Comparison of ENCODE assay signal across 13 cellular contexts in the genomic region with DNA sequence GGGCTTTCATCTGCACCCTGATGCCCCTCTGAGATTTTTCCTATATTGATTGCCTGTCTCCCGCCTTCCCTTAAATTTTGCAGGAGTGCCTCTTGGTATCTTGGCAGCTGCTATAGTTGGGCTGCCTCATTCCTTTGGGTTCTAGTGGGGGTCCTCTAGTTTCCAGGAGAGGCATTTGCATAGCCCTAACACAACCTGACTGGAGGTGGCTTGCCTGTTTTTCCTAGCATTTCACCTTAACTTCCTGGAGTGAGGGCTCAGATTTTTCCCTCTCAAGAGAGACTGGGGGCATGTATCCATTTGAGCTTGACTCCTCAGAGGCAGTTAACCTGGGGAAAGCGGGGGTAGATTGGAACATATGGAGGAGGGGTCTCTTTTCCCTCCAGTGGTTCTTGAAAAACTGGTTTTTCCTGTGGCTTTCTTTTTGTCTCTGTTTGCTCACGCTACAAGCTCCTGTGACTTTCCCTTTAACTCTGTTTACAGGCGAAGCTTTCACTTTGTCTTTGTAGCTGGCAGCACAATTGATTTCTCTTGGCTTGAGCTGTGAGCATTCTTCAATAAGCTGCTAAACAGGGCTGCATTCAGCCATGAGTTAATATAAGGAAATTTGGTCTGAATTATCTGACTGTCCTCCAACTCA. TPM values are rescaled to one million over a fixed set of nuclear protein-coding genes. Genes with fewer than 3 reads are reported as not detected.
A peak's percentile ranks its signal among the peaks of the same experiment; 100 is the strongest.
DNase-seq lines count a peak whose midpoint lies in the region; TF ChIP-seq lines count a peak whose summit lies in the region.
"Had no signal": no experiment of that assay in that cellular context is flagged by ENCODE, and none has a peak within 500 bp of the region (broad histone marks: within the 10 kb centered on the region; RNA-seq: fewer than 3 reads in every experiment).

No MANE protein-coding gene starts in this region.

- H3K27ac Mint-ChIP-seq in T-helper 2 cell treated with Interferon-gamma antibody and Interleukin-4, amounts not matched to agents 5 μg/mL and 100 μg/mL, for 36 hours = no peak overlapping the region
- H3K27ac Mint-ChIP-seq: activated CD8-positive, alpha-beta T cell treated with anti-CD3 and anti-CD28 coated beads, Interleukin-2, amount 10 ng/mL, durations not matched to agents 7 days and 5 days had no signal

- H3K4me1 Mint-ChIP-seq in T-helper 2 cell treated with Interferon-gamma antibody and Interleukin-4, amounts not matched to agents 5 μg/mL and 100 μg/mL, for 36 hours (ENCODE audit: low read depth) = no peaks in the 10 kb centered on the region

- no peak overlapping the region for H2BK15ac ChIP-seq in mesenchymal stem cell (ENCODE audit: low read depth, poor library complexity, severe bottlenecking)

- H4K20me1 ChIP-seq in MM.1S (ENCODE audit: insufficient read depth, low read length) = 0 out of 2 replicates have a peak, but pooled peaks cover 6% of the 10 kb centered on the region

- no peaks in the 10 kb centered on the region for H3K36me3 Mint-ChIP-seq in T-helper 2 cell treated with Interferon-gamma antibody and Interleukin-4, amounts not matched to agents 5 μg/mL and 100 μg/mL, for 36 hours (ENCODE audit: low read depth)

- no TSS peak for BruUV-seq in A673 (replicated peaks; lab: Mats Ljungman, UMichigan)

- no peak overlapping the region for H2BK120ac ChIP-seq in mesenchymal stem cell (ENCODE audit: low read depth, low read length)

- H3K14ac ChIP-seq in mesenchymal stem cell (ENCODE audit: low read length in 2 of 2) = no peak overlapping the region

- no peaks in the 10 kb centered on the region for H3K79me2 ChIP-seq in MM.1S (ENCODE audit: low read length)

- no peak overlapping the region for H2BK5ac ChIP-seq in mesenchymal stem cell (ENCODE audit: low read depth, low read length, poor library complexity, severe bottlenecking)

- H3K9me2 ChIP-seq in MM.1S (replicated peaks; ENCODE audit: insufficient read depth, low read length) = no peaks in the 10 kb centered on the region

- peak overlapping the region; percentile 42 for H3K4me3 ChIP-seq in AG04450 (ENCODE audit: low read depth, low read length)
- H3K4me3 ChIP-seq in MM.1S (ENCODE audit: low read length) = no peak overlapping the region
- peak overlapping the region in 38 of 59 donors; percentile 2 to 54 (median 31) for H3K4me3 ChIP-seq in dorsolateral prefrontal cortex
- H3K4me3 ChIP-seq in mesenchymal stem cell (ENCODE audit: insufficient read depth in 1 of 2, low read depth in 1 of 2, low read length in 2 of 2) = peak overlapping the region in 1 of 2 experiments; percentile 70
- H3K4me3 ChIP-seq in A673 (ENCODE audit: low read depth, low read length, poor library complexity, severe bottlenecking) = no peak overlapping the region

- H3K4me3 Mint-ChIP-seq in T-helper 2 cell treated with Interferon-gamma antibody and Interleukin-4, amounts not matched to agents 5 μg/mL and 100 μg/mL, for 36 hours = no peak overlapping the region
- H3K4me3 Mint-ChIP-seq: activated CD8-positive, alpha-beta T cell treated with anti-CD3 and anti-CD28 coated beads, Interleukin-2, amount 10 ng/mL, durations not matched to agents 7 days and 5 days had no signal

- no peak overlapping the region for H4K91ac ChIP-seq in mesenchymal stem cell (ENCODE audit: low read length)

- no peaks in the 10 kb centered on the region for H3K27me3 Mint-ChIP-seq in T-helper 2 cell treated with Interferon-gamma antibody and Interleukin-4, amounts not matched to agents 5 μg/mL and 100 μg/mL, for 36 hours (ENCODE audit: low read depth)

- H3K9ac ChIP-seq in MM.1S (ENCODE audit: low read length) (no peak overlapping the region), mesenchymal stem cell (ENCODE audit: low read length) (no peak overlapping the region)

- intact Hi-C loops in dorsolateral prefrontal cortex (cut with DNase I) (no loop called here), A673 (cut with micrococcal nuclease; ENCODE audit: unreplicated experiment) (no loop called here)

- H3K4me1 ChIP-seq in MM.1S (ENCODE audit: low read length) = no peaks in the 10 kb centered on the region
- peaks cover 13% of the 10 kb centered on the region for H3K4me1 ChIP-seq in mesenchymal stem cell (ENCODE audit: control insufficient read depth, insufficient read depth, low read depth, low read length)
- no peaks in the 10 kb centered on the region for H3K4me1 ChIP-seq in A673 (ENCODE audit: insufficient read depth, low read length, poor library complexity, severe bottlenecking)

- H3K9me3 ChIP-seq in AG04450 (ENCODE audit: control insufficient read depth, insufficient read depth, low read length) (no peaks in the 10 kb centered on the region), MM.1S (replicated peaks; ENCODE audit: insufficient read depth, low read length) (no peaks in the 10 kb centered on the region), mesenchymal stem cell (ENCODE audit: control insufficient read depth, low read length) (no peaks in the 10 kb centered on the region), A673 (ENCODE audit: low read depth, low read length, poor library complexity, severe bottlenecking) (no peaks in the 10 kb centered on the region)

- H2AK5ac ChIP-seq in mesenchymal stem cell (ENCODE audit: low read length, severe bottlenecking) = peak overlapping the region; percentile 27

- TF ChIP-seq CTCF in AG04450 (IDR thresholded peaks at IDR 0.05; ENCODE audit: low read depth, low read length) = no peak
- no peak for TF ChIP-seq CTCF in MM.1S (IDR thresholded peaks at IDR 0.05; ENCODE audit: low read length)
- TF ChIP-seq CTCF in dorsolateral prefrontal cortex (IDR thresholded peaks at IDR 0.05 in 54 of 56, conservative IDR thresholded peaks at IDR 0.05 in 2 of 56; ENCODE audit: low read depth in 1 of 56, partially characterized antibody in 56 of 56) = no peak
- no peak for TF ChIP-seq CTCF in A673 (conservative IDR thresholded peaks at IDR 0.05; ENCODE audit: low read depth, low read length)

- H3K27me3 ChIP-seq in AG04450 (ENCODE audit: control insufficient read depth, insufficient read depth, low read length) (no peaks in the 10 kb centered on the region), MM.1S (replicated peaks; ENCODE audit: insufficient read depth, low read length) (peaks cover 53% of the 10 kb centered on the region), dorsolateral prefrontal cortex (no peaks in the 10 kb centered on the region), mesenchymal stem cell (ENCODE audit: control insufficient read depth in 1 of 2, insufficient read depth in 1 of 2, low read length in 2 of 2) (no peaks in the 10 kb centered on the region), A673 (replicated peaks; ENCODE audit: insufficient read depth, low read depth, low read length, poor library complexity) (no peaks in the 10 kb centered on the region)

- 90% methylated on average over 4 of the region's 4 CpGs for WGBS in mesenchymal stem cell

- H3K79me1 ChIP-seq in mesenchymal stem cell (replicated peaks; ENCODE audit: low read length, poor library complexity, severe bottlenecking) = peaks cover 4% of the 10 kb centered on the region

- CTCF ChIA-PET in AG04450 (lab: Charles Lee) = interaction anchor here (1.2 kb wide), 1 partner anchor 408 kb away, joined by 3 read pairs; no protein-coding TSS in a partner anchor
- CTCF ChIA-PET in A673 (lab: Charles Lee) = no interaction called here

- no peaks in the 10 kb centered on the region for H3F3A ChIP-seq in MM.1S (ENCODE audit: insufficient read depth, low read length)

- POLR2A ChIA-PET in AG04450 (lab: Yijun Ruan, JAX) (no interaction called here), A673 (lab: Charles Lee; ENCODE audit: low non-redundant PET) (no interaction called here)

- H3K36me3 ChIP-seq in MM.1S (replicated peaks; ENCODE audit: insufficient read depth, low read length) = no peaks in the 10 kb centered on the region
- H3K36me3 ChIP-seq in mesenchymal stem cell (ENCODE audit: control insufficient read depth in 1 of 2, insufficient read depth in 2 of 2, low read depth in 1 of 2, low read length in 2 of 2) = no peaks in the 10 kb centered on the region
- H3K36me3 ChIP-seq in A673 (ENCODE audit: insufficient read depth, low read length, poor library complexity, severe bottlenecking) = no peaks in the 10 kb centered on the region

- no peak overlapping the region for H3K18ac ChIP-seq in mesenchymal stem cell (ENCODE audit: low read depth in 1 of 2, low read length in 2 of 2)

- H4K8ac ChIP-seq in mesenchymal stem cell (ENCODE audit: low read length) = no peak overlapping the region

- no peak overlapping the region for H3K23ac ChIP-seq in mesenchymal stem cell (ENCODE audit: low read length in 2 of 2)

- no peak for DNase-seq in AG04450 (ENCODE audit: low read depth, low spot score)
- DNase-seq in MM.1S = no peak
- DNase-seq in dorsolateral prefrontal cortex = no peak
- DNase-seq in mesenchymal stem cell = no peak
- DNase-seq in T-helper 2 cell treated with Interferon-gamma antibody and Interleukin-4, amounts not matched to agents 5 μg/mL and 100 μg/mL, for 36 hours (ENCODE audit: low spot score) = no peak
- DNase-seq in T-helper 9 cell = no peak
- no peak for DNase-seq in A673 (ENCODE audit: low spot score)
- no peak for DNase-seq in amniotic stem cell (lab: John Stamatoyannopoulos, UW)
- DNase-seq: activated CD8-positive, alpha-beta T cell treated with anti-CD3 and anti-CD28 coated beads, Interleukin-2, amount 10 ng/mL, durations not matched to agents 7 days and 5 days; dermis blood vessel endothelial cell; stimulated activated naive CD4-positive, alpha-beta T cell had no signal

- peak overlapping the region in 1 of 2 experiments; percentile 50 for H3K4ac ChIP-seq in mesenchymal stem cell (ENCODE audit: low read depth in 1 of 2, low read length in 2 of 2)

- no peak overlapping the region for H2BK12ac ChIP-seq in mesenchymal stem cell (ENCODE audit: low read length in 2 of 2)

- no peak overlapping the region for H2AFZ ChIP-seq in MM.1S (ENCODE audit: low read length)
- peak overlapping the region; percentile 30 for H2AFZ ChIP-seq in mesenchymal stem cell (ENCODE audit: low read depth, low read length)

- H3K27ac ChIP-seq in AG04450 (ENCODE audit: low read depth, low read length) (no peak overlapping the region), MM.1S (ENCODE audit: low read length) (no peak overlapping the region), dorsolateral prefrontal cortex (no peak overlapping the region), mesenchymal stem cell (ENCODE audit: low read length, poor library complexity, severe bottlenecking) (no peak overlapping the region), A673 (ENCODE audit: low read depth, low read length, poor library complexity, severe bottlenecking) (no peak overlapping the region)

- no peaks in the 10 kb centered on the region for H3K9me3 Mint-ChIP-seq in T-helper 2 cell treated with Interferon-gamma antibody and Interleukin-4, amounts not matched to agents 5 μg/mL and 100 μg/mL, for 36 hours

- H3K4me2 ChIP-seq in MM.1S (ENCODE audit: low read depth, low read length) (peak overlapping the region; percentile 50; the same call in 1 of the 2 replicates), mesenchymal stem cell (ENCODE audit: low read length, poor library complexity, severe bottlenecking) (no peak overlapping the region)

RNA-seq across cellular contexts. Expression of a gene that starts 45.9 kb away (rescaled TPM):
- polyA plus RNA-seq in AG04450 (2011; rRNA removed) = not detected in 2 replicates
- polyA minus RNA-seq in AG04450 (2011; rRNA and poly(A)+ RNA removed) = not detected in 2 replicates
- total RNA-seq in dorsolateral prefrontal cortex (not detected), A673 (2021) (not detected in 2 replicates)
- not detected for polyA plus RNA-seq in mesenchymal stem cell (2013, experiment 1 of 2)
- polyA plus RNA-seq in mesenchymal stem cell (2013, experiment 2 of 2) = not detected
- total RNA-seq: activated CD8-positive, alpha-beta T cell treated with anti-CD3 and anti-CD28 coated beads, Interleukin-2, amount 10 ng/mL, durations not matched to agents 7 days and 5 days; OCI-LY7 had no signal
- polyA plus RNA-seq: BJ had no signal

Comparison
In these comparisons a context has a peak if more than half of its experiments do, and no peak if none do; other contexts are left out.
1. H3K4me3 ChIP-seq: peak in AG04450 (single experiment) and dorsolateral prefrontal cortex (38 of 59); none in MM.1S (single experiment) and A673 (single experiment).